In genomic region chr11:131549099-131549498, GRCh38 we compare ENCODE assay signal across 4 cellular contexts.
A peak's percentile ranks its signal among the peaks of the same experiment; 100 is the strongest.
TF ChIP-seq lines count a peak whose summit lies in the region.

No MANE protein-coding gene starts in this region.

TF ChIP-seq in HepG2, 621 proteins besides CTCF, POLR2A, EP300 and RAD21:
- TF ChIP-seq ADNP (CRISPR knock-in tag; IDR thresholded peaks at IDR 0.05), result no peak
- TF ChIP-seq THAP9 (CRISPR knock-in tag; IDR thresholded peaks at IDR 0.05; ENCODE audit: borderline replicate concordance), result no peak
- peak; percentile 79 to 90 for TF ChIP-seq MAFK (conservative IDR thresholded peaks at IDR 0.05 in 1 of 2, IDR thresholded peaks at IDR 0.05 in 1 of 2; ENCODE audit: low read length in 2 of 2)
- TF ChIP-seq RCOR2 (CRISPR knock-in tag; IDR thresholded peaks at IDR 0.05), result no peak
- no peak for TF ChIP-seq PHB2 (IDR thresholded peaks at IDR 0.05; ENCODE audit: partially characterized antibody)
- TF ChIP-seq ZNF430 (CRISPR knock-in tag; IDR thresholded peaks at IDR 0.05), result no peak
- peak; percentile 85 for TF ChIP-seq MAFF (IDR thresholded peaks at IDR 0.05; ENCODE audit: low read depth, low read length)

TF ChIP-seq in IMR-90, 13 proteins besides CTCF, POLR2A, EP300 and RAD21:
- TF ChIP-seq MAFK (IDR thresholded peaks at IDR 0.05; ENCODE audit: low read depth, low read length) (peak; percentile 64; the same call in 1 of the 2 replicates), RCOR1 (IDR thresholded peaks at IDR 0.05; ENCODE audit: insufficient replicate concordance, low read length) (no peak)

TF ChIP-seq in K562, 482 proteins besides CTCF, POLR2A, EP300 and RAD21:
- TF ChIP-seq SMARCA5 (IDR thresholded peaks at IDR 0.05) (no peak), MAFG (tag; conservative IDR thresholded peaks at IDR 0.05) (0 out of 2 replicates have a peak, but pooled peaks have one; percentile 29), STAT5A (IDR thresholded peaks at IDR 0.05; ENCODE audit: borderline replicate concordance, low read length) (no peak), IRF1 (CRISPR knock-in tag; IDR thresholded peaks at IDR 0.05; ENCODE audit: borderline replicate concordance) (no peak), ZNF316 (IDR thresholded peaks at IDR 0.05) (peak; percentile 75), TBL1XR1 (IDR thresholded peaks at IDR 0.05; ENCODE audit: low read length in 2 of 2) (no peak), MAFK (IDR thresholded peaks at IDR 0.05; ENCODE audit: low read length) (peak; percentile 43; the same call in 1 of the 2 replicates), ZNF695 (CRISPR knock-in tag; IDR thresholded peaks at IDR 0.05) (no peak), MAFF (IDR thresholded peaks at IDR 0.05; ENCODE audit: low read length) (peak; percentile 26; the same call in 1 of the 2 replicates), C11orf30 (IDR thresholded peaks at IDR 0.05; ENCODE audit: low read depth) (peak; percentile 63), ZFP91 (CRISPR knock-in tag; IDR thresholded peaks at IDR 0.05) (no peak)

TF ChIP-seq in H1, 55 proteins besides CTCF, POLR2A, EP300 and RAD21:
- peak; percentile 69 for TF ChIP-seq BACH1 (IDR thresholded peaks at IDR 0.05; ENCODE audit: low read length)
- no peak for TF ChIP-seq ASH2L (IDR thresholded peaks at IDR 0.05; ENCODE audit: low read length)
